Comparison of ENCODE assay signal across 1 cellular context in genomic region chr7:76201732-76202665, GRCh38.
TF ChIP-seq lines count a peak whose summit lies in the region.

Gene SRRM3, plus strand, starts transcription at chr7:76201896. Its CDS starts 33,171 bp downstream, at chr7:76235067.

TF ChIP-seq in HepG2, 621 proteins besides CTCF, POLR2A, EP300 and RAD21 (continued from another document and continues in another):
- TF ChIP-seq KIAA2018 (CRISPR knock-in tag; IDR thresholded peaks at IDR 0.05; ENCODE audit: borderline replicate concordance) (no peak), ZNF496 (CRISPR knock-in tag; IDR thresholded peaks at IDR 0.05; ENCODE audit: insufficient replicate concordance) (peak; percentile 46), ARID4A (CRISPR knock-in tag; IDR thresholded peaks at IDR 0.05; ENCODE audit: borderline replicate concordance) (peak; percentile 94), SPEN (CRISPR knock-in tag; IDR thresholded peaks at IDR 0.05; ENCODE audit: low read depth) (peak; percentile 99), MAF1 (CRISPR knock-in tag; IDR thresholded peaks at IDR 0.05; ENCODE audit: borderline replicate concordance) (peak; percentile 94; the same call in 1 of the 2 replicates), CHCHD3 (CRISPR knock-in tag; IDR thresholded peaks at IDR 0.05) (peak; percentile 90), ZBTB38 (CRISPR knock-in tag; IDR thresholded peaks at IDR 0.05) (peak; percentile 97), HDAC1 (CRISPR knock-in tag; IDR thresholded peaks at IDR 0.05) (peak; percentile 93), ATAD3A (CRISPR knock-in tag; IDR thresholded peaks at IDR 0.05) (peak; percentile 88; the same call in 1 of the 2 replicates), IRF1 (CRISPR knock-in tag; IDR thresholded peaks at IDR 0.05; ENCODE audit: low read depth) (peak; percentile 69; the same call in 1 of the 2 replicates), KLF9 (CRISPR knock-in tag; IDR thresholded peaks at IDR 0.05; ENCODE audit: low read depth) (peak; percentile 80; the same call in 1 of the 2 replicates), ZFYVE20 (CRISPR knock-in tag; IDR thresholded peaks at IDR 0.05; ENCODE audit: borderline replicate concordance, low read depth) (peak; percentile 84; the same call in 1 of the 2 replicates), CREB1 (IDR thresholded peaks at IDR 0.05) (no peak), CREB1 (CRISPR knock-in tag; IDR thresholded peaks at IDR 0.05) (no peak), HNF1B (CRISPR knock-in tag; IDR thresholded peaks at IDR 0.05) (peak; percentile 56; the same call in 1 of the 2 replicates), ZNF576 (CRISPR knock-in tag; IDR thresholded peaks at IDR 0.05) (no peak; the same call in 1 of the 2 replicates), SMYD3 (CRISPR knock-in tag; IDR thresholded peaks at IDR 0.05) (no peak), HDAC6 (IDR thresholded peaks at IDR 0.05; ENCODE audit: low read depth, low read length) (no peak), ZFP41 (CRISPR knock-in tag; IDR thresholded peaks at IDR 0.05; ENCODE audit: borderline replicate concordance) (peak; percentile 87; the same call in 1 of the 2 replicates), XRCC5 (optimal IDR thresholded peaks at IDR 0.05; ENCODE audit: low read length) (peak; percentile 93), ZNF75D (CRISPR knock-in tag; IDR thresholded peaks at IDR 0.05; ENCODE audit: borderline replicate concordance) (peak; percentile 82; the same call in 1 of the 2 replicates), HNF4G (IDR thresholded peaks at IDR 0.05; ENCODE audit: borderline replicate concordance, low read depth, low read length) (no peak), HNF4G (CRISPR knock-in tag; IDR thresholded peaks at IDR 0.05; ENCODE audit: borderline replicate concordance, low read depth) (peak; percentile 84), RNF2 (conservative IDR thresholded peaks at IDR 0.05; ENCODE audit: low read depth) (no peak), SALL1 (CRISPR knock-in tag; IDR thresholded peaks at IDR 0.05) (peak; percentile 98), MAZ (IDR thresholded peaks at IDR 0.05; ENCODE audit: borderline replicate concordance, low read depth, low read length) (peak; percentile 52; the same call in 1 of the 2 replicates), MAZ (CRISPR knock-in tag; IDR thresholded peaks at IDR 0.05; ENCODE audit: low read depth) (peak; percentile 98), ZNF333 (CRISPR knock-in tag; IDR thresholded peaks at IDR 0.05; ENCODE audit: borderline replicate concordance) (0 out of 2 replicates have a peak, but pooled peaks have one; percentile 76), RCOR2 (CRISPR knock-in tag; IDR thresholded peaks at IDR 0.05) (no peak), BCL3 (CRISPR knock-in tag; IDR thresholded peaks at IDR 0.05) (peak; percentile 98), ZNF362 (CRISPR knock-in tag; IDR thresholded peaks at IDR 0.05; ENCODE audit: borderline replicate concordance) (peak; percentile 38; the same call in 1 of the 2 replicates)
